Comparison of ENCODE assay signal across 25 cellular contexts in genomic region chr16:54040480-54040879, GRCh38.
DNase-seq lines count a peak whose midpoint lies in the region; ATAC-seq, FAIRE-seq and TF ChIP-seq lines count a peak whose summit lies in the region.
"Had no signal": no experiment of that assay in that cellular context is flagged by ENCODE, and none has a peak within 500 bp of the region (broad histone marks: within the 10 kb centered on the region; RNA-seq: fewer than 3 reads in every experiment).

No MANE protein-coding gene starts in this region.

- BruUV-seq in Caco-2 (replicated peaks; lab: Mats Ljungman, UMichigan) (no TSS peak), endothelial cell of umbilical vein (replicated peaks; lab: Mats Ljungman, UMichigan) (no TSS peak)

- H4K20me1 ChIP-seq in DND-41 (ENCODE audit: insufficient read depth, low read length) (no peaks in the 10 kb centered on the region), endothelial cell of umbilical vein (replicated peaks; ENCODE audit: control insufficient read depth, extremely low read depth, insufficient read depth, low read length) (no peaks in the 10 kb centered on the region)
- H4K20me1 ChIP-seq: BLaER1 had no signal

- CTCF ChIA-PET in Caco-2 (lab: Charles Lee): no interaction called here
- CTCF ChIA-PET in endothelial cell of umbilical vein (lab: Charles Lee): interaction anchor here (0.9 kb wide), 1 partner anchor 12 kb away, joined by 3 read pairs; no protein-coding TSS in a partner anchor

- no peaks in the 10 kb centered on the region for H3K36me3 ChIP-seq in Caco-2 (ENCODE audit: control insufficient read depth, insufficient read depth, low read length)
- peaks cover 5% of the 10 kb centered on the region; the same call in 1 of the 2 replicates for H3K36me3 ChIP-seq in DND-41 (ENCODE audit: insufficient read depth, low read length)
- H3K36me3 ChIP-seq in endothelial cell of umbilical vein (ENCODE audit: control insufficient read depth in 2 of 2, extremely low read depth in 1 of 2, insufficient read depth in 2 of 2, low read length in 2 of 2): no peaks in the 10 kb centered on the region
- H3K36me3 ChIP-seq in stomach: peaks cover 0 to 7% (median 2%) of the 10 kb centered on the region in 4 donors
- H3K36me3 ChIP-seq: BE2C had no signal

- WGBS in stomach, 5 donors: 76 to 89% (median 80%) methylated on average over 5 of the region's 5 CpGs

- H3K9ac ChIP-seq in DND-41 (ENCODE audit: low read depth, low read length): no peak overlapping the region
- no peak overlapping the region for H3K9ac ChIP-seq in endothelial cell of umbilical vein (replicated peaks; ENCODE audit: extremely low read depth, insufficient read depth, low read length)
- H3K9ac ChIP-seq: BLaER1 had no signal

- TF ChIP-seq CTCF in Caco-2 (IDR thresholded peaks at IDR 0.05; ENCODE audit: insufficient read depth in 1 of 2, low read depth in 1 of 2, low read length in 1 of 2, severe bottlenecking in 1 of 2, unreplicated experiment in 1 of 2) (no peak), DND-41 (IDR thresholded peaks at IDR 0.05; ENCODE audit: borderline replicate concordance, extremely low read depth, low read length, poor library complexity, severe bottlenecking) (no peak), endothelial cell of umbilical vein (IDR thresholded peaks at IDR 0.05; ENCODE audit: extremely low read depth in 1 of 2, insufficient read depth in 1 of 2, low read depth in 1 of 2, low read length in 2 of 2) (no peak), stomach (IDR thresholded peaks at IDR 0.05) (no peak)

- no peaks in the 10 kb centered on the region for H3K9me1 ChIP-seq in endothelial cell of umbilical vein (replicated peaks; ENCODE audit: control insufficient read depth, extremely low read depth, insufficient read depth, low read length)

- 0 out of 2 replicates have a peak overlapping the region, but pooled peaks have one; percentile 4 for H3K27ac ChIP-seq in DND-41 (ENCODE audit: low read length)
- peak overlapping the region; percentile 20 for H3K27ac ChIP-seq in endothelial cell of umbilical vein (ENCODE audit: insufficient read depth, low read depth, low read length)
- H3K27ac ChIP-seq in stomach: no peak overlapping the region
- H3K27ac ChIP-seq: BLaER1 had no signal

- no peak for DNase-seq in Caco-2
- no peak for DNase-seq in DND-41
- no peak for DNase-seq in endothelial cell of umbilical vein (ENCODE audit: low read depth, low spot score)
- no peak for DNase-seq in NCI-H2081 (lab: John Stamatoyannopoulos, UW)
- DNase-seq in stomach: no peak
- no peak for DNase-seq in NCI-H1417 (lab: John Stamatoyannopoulos, UW)
- DNase-seq: 8988T; ACHN; BE2C; C1 segment of cervical spinal cord; Calu3; CD4-positive, alpha-beta memory T cell; CD4-positive, CD25-positive, alpha-beta regulatory T cell; CD8-positive, alpha-beta memory T cell; COR-L47; DMS79 treated with DMSO at 0.1 percent for 48 hours; EL; GDM1 had no signal

- H3K4me2 ChIP-seq in DND-41 (ENCODE audit: insufficient read depth, low read length): no peak overlapping the region
- peak overlapping the region; percentile 22 for H3K4me2 ChIP-seq in endothelial cell of umbilical vein (ENCODE audit: insufficient read depth, low read length)
- H3K4me2 ChIP-seq: BLaER1 had no signal

- no peak overlapping the region for H3K4me3 Mint-ChIP-seq in Caco-2 (ENCODE audit: unreplicated experiment)
- H3K4me3 Mint-ChIP-seq: CD14-positive monocyte; CD4-positive, CD25-positive, alpha-beta regulatory T cell; CD8-positive, alpha-beta memory T cell had no signal

- POLR2A ChIA-PET in Caco-2 (lab: Charles Lee) (no interaction called here), endothelial cell of umbilical vein (lab: Charles Lee) (no interaction called here)

- H3K4me1 ChIP-seq in Caco-2 (no peaks in the 10 kb centered on the region), DND-41 (ENCODE audit: insufficient read depth, low read length) (no peaks in the 10 kb centered on the region), endothelial cell of umbilical vein (ENCODE audit: control insufficient read depth, extremely low read depth, insufficient read depth, low read length) (peaks cover 9% of the 10 kb centered on the region), stomach (no peaks in the 10 kb centered on the region)
- H3K4me1 ChIP-seq: BE2C, BLaER1 had no signal

- no peak for FAIRE-seq in endothelial cell of umbilical vein (lab: Jason Lieb, UNC)
- FAIRE-seq: A204.1, D721Med, GM12878, GM12892, GM18507 had no signal

- intact Hi-C loops in Caco-2 (cut with micrococcal nuclease; ENCODE audit: unreplicated experiment): no loop called here
- intact Hi-C loops in endothelial cell of umbilical vein (cut with micrococcal nuclease): no loop called here
- intact Hi-C loops in stomach (cut with DNase I; ENCODE audit: low total_unique reads): no loop called here

- H2AFZ ChIP-seq in DND-41 (ENCODE audit: low read depth, low read length) (no peak overlapping the region), endothelial cell of umbilical vein (ENCODE audit: low read depth, low read length) (peak overlapping the region; percentile 39)

- H3K36me3 Mint-ChIP-seq in Caco-2 (ENCODE audit: insufficient read depth, unreplicated experiment): peaks cover 15% of the 10 kb centered on the region

- TF ChIP-seq POLR2A in endothelial cell of umbilical vein (IDR thresholded peaks at IDR 0.05; ENCODE audit: low read depth, low read length): no peak
- TF ChIP-seq POLR2A in stomach (IDR thresholded peaks at IDR 0.05): no peak

- dilution Hi-C loops in endothelial cell of umbilical vein (cut with MboI; ENCODE audit: extremely low pct_ligation_motif_present, low sequenced_read_pairs): no loop called here

- H3K9me3 ChIP-seq in Caco-2: no peaks in the 10 kb centered on the region
- no peaks in the 10 kb centered on the region for H3K9me3 ChIP-seq in DND-41 (ENCODE audit: insufficient read depth, low read length, severe bottlenecking)
- H3K9me3 ChIP-seq in endothelial cell of umbilical vein (replicated peaks; ENCODE audit: control insufficient read depth, insufficient read depth, low read length): no peaks in the 10 kb centered on the region
- no peaks in the 10 kb centered on the region for H3K9me3 ChIP-seq in stomach
- H3K9me3 ChIP-seq: BE2C had no signal

- ATAC-seq in DND-41 (ENCODE audit: insufficient read depth, low read depth): no peak
- ATAC-seq: GM12878 had no signal

- H3K4me3 ChIP-seq in Caco-2 (ENCODE audit: low read depth, low read length): no peak overlapping the region
- no peak overlapping the region for H3K4me3 ChIP-seq in DND-41 (ENCODE audit: low read depth in 1 of 2, low read length in 2 of 2)
- no peak overlapping the region for H3K4me3 ChIP-seq in endothelial cell of umbilical vein (replicated peaks in 1 of 3; ENCODE audit: insufficient read depth in 1 of 3, low read depth in 1 of 3, low read length in 3 of 3)
- H3K4me3 ChIP-seq in stomach: no peak overlapping the region
- H3K4me3 ChIP-seq: BLaER1, GM12878 had no signal

- H3K79me2 ChIP-seq in DND-41 (ENCODE audit: insufficient read depth, low read length) (no peaks in the 10 kb centered on the region), endothelial cell of umbilical vein (ENCODE audit: control insufficient read depth, insufficient read depth, low read length) (no peaks in the 10 kb centered on the region)

- peak overlapping the region; percentile 14 for H3K27ac Mint-ChIP-seq in Caco-2 (ENCODE audit: unreplicated experiment)
- H3K27ac Mint-ChIP-seq: CD4-positive, alpha-beta memory T cell; CD4-positive, CD25-positive, alpha-beta regulatory T cell had no signal

- no peak for TF ChIP-seq EP300 in stomach (IDR thresholded peaks at IDR 0.05)

- H3K4me1 Mint-ChIP-seq in Caco-2 (ENCODE audit: low read depth, unreplicated experiment): no peaks in the 10 kb centered on the region
- H3K4me1 Mint-ChIP-seq: CD14-positive monocyte; CD8-positive, alpha-beta memory T cell had no signal

- H3K27me3 ChIP-seq in Caco-2 (replicated peaks; ENCODE audit: control insufficient read depth, insufficient read depth, low read length): no peaks in the 10 kb centered on the region
- no peaks in the 10 kb centered on the region for H3K27me3 ChIP-seq in DND-41 (ENCODE audit: insufficient read depth, low read length, poor library complexity)
- no peaks in the 10 kb centered on the region for H3K27me3 ChIP-seq in endothelial cell of umbilical vein (ENCODE audit: control insufficient read depth in 2 of 2, insufficient read depth in 2 of 2, low read length in 2 of 2)
- H3K27me3 ChIP-seq in stomach: no peaks in the 10 kb centered on the region
- H3K27me3 ChIP-seq: BE2C, BLaER1 had no signal

- peaks cover 19% of the 10 kb centered on the region for H3K9me3 Mint-ChIP-seq in Caco-2 (ENCODE audit: unreplicated experiment)

- H3K27me3 Mint-ChIP-seq in Caco-2 (ENCODE audit: insufficient read depth, unreplicated experiment): no peaks in the 10 kb centered on the region
- H3K27me3 Mint-ChIP-seq: CD4-positive, alpha-beta memory T cell; CD4-positive, CD25-positive, alpha-beta regulatory T cell; CD8-positive, alpha-beta memory T cell had no signal

TF ChIP-seq in endothelial cell of umbilical vein, 7 proteins besides CTCF, POLR2A, EP300 and RAD21:
- TF ChIP-seq POLR2AphosphoS5 (IDR thresholded peaks at IDR 0.05; ENCODE audit: insufficient read depth, low read depth, low read length): no peak
- no peak for TF ChIP-seq MYC (IDR thresholded peaks at IDR 0.05; ENCODE audit: low read depth, low read length)
- TF ChIP-seq FOS (IDR thresholded peaks at IDR 0.05; ENCODE audit: borderline replicate concordance, insufficient read depth, low read length): no peak
- TF ChIP-seq EZH2 (IDR thresholded peaks at IDR 0.05; ENCODE audit: borderline replicate concordance, low read depth, low read length, severe bottlenecking): no peak
- TF ChIP-seq JUN (IDR thresholded peaks at IDR 0.05; ENCODE audit: borderline replicate concordance, insufficient read depth, insufficient read length, low read depth): no peak
- TF ChIP-seq MAX (IDR thresholded peaks at IDR 0.05; ENCODE audit: insufficient read depth, insufficient read length): no peak
TF ChIP-seq in endothelial cell of umbilical vein: peak in this region for 0.

Comparison
In these comparisons a context has a peak if more than half of its experiments do, and no peak if none do; other contexts are left out.
1. H3K27ac ChIP-seq: peak in DND-41 (single experiment) and endothelial cell of umbilical vein (single experiment); none in stomach (0 of 5).